27 cellular contexts compared by ENCODE assay signal in the genomic region with DNA sequence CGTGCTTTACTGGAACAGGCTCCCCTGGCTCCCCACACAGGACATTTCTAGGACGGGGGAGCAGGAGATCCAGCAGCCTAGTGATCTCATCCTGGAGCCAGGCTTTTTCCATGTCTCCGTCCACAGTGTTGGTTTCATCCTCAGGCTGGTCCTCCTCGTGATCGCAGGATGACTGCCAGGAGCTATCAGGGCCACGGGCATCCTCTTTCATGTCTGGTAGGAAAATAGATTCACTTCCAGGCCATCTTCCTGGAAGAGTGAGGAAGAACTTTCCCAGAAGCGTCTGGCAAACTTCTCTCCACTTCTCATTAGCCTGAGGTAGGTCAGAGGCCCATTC. TPM values are rescaled to one million over a fixed set of nuclear protein-coding genes. Genes with fewer than 3 reads are reported as not detected.
DNase-seq lines count a peak whose midpoint lies in the region; ATAC-seq, FAIRE-seq and TF ChIP-seq lines count a peak whose summit lies in the region.
"Had no signal": no experiment of that assay in that cellular context is flagged by ENCODE, and none has a peak within 500 bp of the region (broad histone marks: within the 10 kb centered on the region; RNA-seq: fewer than 3 reads in every experiment).

No MANE protein-coding gene starts in this region.

- H3K27me3 ChIP-seq in neural progenitor cell, result no peaks in the 10 kb centered on the region
- H3K27me3 ChIP-seq in skeletal muscle tissue (ENCODE audit: control insufficient read depth in 3 of 3, insufficient read depth in 3 of 3, low read length in 3 of 3), result no peaks in the 10 kb centered on the region
- H3K27me3 ChIP-seq: BLaER1, SJSA1 had no signal

- no peaks in the 10 kb centered on the region for H3K4me1 Mint-ChIP-seq in neural progenitor cell

- no peaks in the 10 kb centered on the region for H3K36me3 Mint-ChIP-seq in neural progenitor cell

- no peaks in the 10 kb centered on the region for H3K4me1 ChIP-seq in neural progenitor cell
- H3K4me1 ChIP-seq in skeletal muscle tissue (ENCODE audit: control insufficient read depth in 3 of 3, insufficient read depth in 3 of 3, low read length in 3 of 3), result peaks cover 3 to 8% (median 4%) of the 10 kb centered on the region in 3 donors
- no peaks in the 10 kb centered on the region for H3K4me1 ChIP-seq in kidney (ENCODE audit: control insufficient read depth in 1 of 2, insufficient read depth in 1 of 2, low read depth in 1 of 2, low read length in 2 of 2)
- H3K4me1 ChIP-seq: SJSA1 had no signal

- no peaks in the 10 kb centered on the region for H3K9me3 Mint-ChIP-seq in neural progenitor cell
- H3K9me3 Mint-ChIP-seq: CD4-positive, alpha-beta T cell had no signal

- no peak for ATAC-seq in left cardiac atrium
- ATAC-seq: K562, PC-3, Right ventricle myocardium inferior had no signal

- no peak overlapping the region for H3K27ac Mint-ChIP-seq in neural progenitor cell
- H3K27ac Mint-ChIP-seq: CD4-positive, alpha-beta T cell had no signal

- H3K4me3 ChIP-seq in neural progenitor cell, result no peak overlapping the region
- peak overlapping the region in 1 of 3 donors; percentile 29 for H3K4me3 ChIP-seq in skeletal muscle tissue (ENCODE audit: low read length in 3 of 3)
- H3K4me3 ChIP-seq in kidney (ENCODE audit: low read length in 2 of 2), result no peak overlapping the region
- H3K4me3 ChIP-seq: BLaER1, K562, SJSA1 had no signal

- H3K4me2 ChIP-seq in neural progenitor cell, result no peak overlapping the region
- H3K4me2 ChIP-seq: BLaER1 had no signal

- no peak for FAIRE-seq in kidney (lab: Jason Lieb, UNC)
- FAIRE-seq: GM18507, K562 had no signal

- no peaks in the 10 kb centered on the region for H4K20me1 ChIP-seq in neural progenitor cell (ENCODE audit: low read depth)
- H4K20me1 ChIP-seq: BLaER1 had no signal

- H3K27me3 Mint-ChIP-seq in neural progenitor cell (ENCODE audit: insufficient read depth, low read depth), result peaks cover 8% of the 10 kb centered on the region

- peak; percentile 28 for DNase-seq in left cardiac atrium
- DNase-seq in cardiac septum (ENCODE audit: low spot score), result no peak
- no peak for DNase-seq in neural progenitor cell (ENCODE audit: low spot score)
- no peak for DNase-seq in stimulated activated CD4-positive, alpha-beta T cell treated with anti-CD3 and anti-CD28 coated beads, Interleukin-1b, Interleukin-23, amount 100 ng/mL, for 48 hours
- DNase-seq in occipital lobe (lab: John Stamatoyannopoulos, UW), result no peak
- DNase-seq in NAMALWA (ENCODE audit: low spot score), result no peak
- DNase-seq in kidney, result no peak
- DNase-seq: 8988T; ACHN; CD4-positive, alpha-beta T cell; DMS53; H7; Kasumi-1; NCI-H1105; NCI-H1436 treated with DMSO at 0.1 percent for 48 hours; NCI-H1930; NCI-H2107; NCI-H446; NCI-H524 treated with DMSO at 0.1 percent for 48 hours; NCI-H774; PC-3 had no signal

- H3K9ac ChIP-seq in neural progenitor cell (no peak overlapping the region), skeletal muscle tissue (ENCODE audit: low read depth in 1 of 3, low read length in 3 of 3) (no peak overlapping the region), kidney (ENCODE audit: low read length in 2 of 2) (no peak overlapping the region)
- H3K9ac ChIP-seq: BLaER1 had no signal

- no peak for TF ChIP-seq CTCF in neural progenitor cell (IDR thresholded peaks at IDR 0.05)
- TF ChIP-seq CTCF in kidney (IDR thresholded peaks at IDR 0.05; ENCODE audit: borderline replicate concordance, extremely low read depth, insufficient read depth), result no peak

- H3K36me3 ChIP-seq in neural progenitor cell, result no peaks in the 10 kb centered on the region
- H3K36me3 ChIP-seq in skeletal muscle tissue (ENCODE audit: control insufficient read depth in 3 of 3, insufficient read depth in 3 of 3, low read length in 3 of 3), result no peaks in the 10 kb centered on the region
- no peaks in the 10 kb centered on the region for H3K36me3 ChIP-seq in kidney (ENCODE audit: control insufficient read depth in 1 of 2, insufficient read depth in 2 of 2, low read length in 2 of 2)
- H3K36me3 ChIP-seq: BLaER1, SJSA1 had no signal

- no peaks in the 10 kb centered on the region for H3K9me3 ChIP-seq in neural progenitor cell (ENCODE audit: low read depth)
- no peaks in the 10 kb centered on the region for H3K9me3 ChIP-seq in skeletal muscle tissue (ENCODE audit: control insufficient read depth in 3 of 3, low read length in 3 of 3)
- no peaks in the 10 kb centered on the region for H3K9me3 ChIP-seq in kidney (ENCODE audit: control insufficient read depth in 1 of 2, low read length in 2 of 2)
- H3K9me3 ChIP-seq: BLaER1, SJSA1 had no signal

- no peaks in the 10 kb centered on the region for H3K79me2 ChIP-seq in neural progenitor cell (ENCODE audit: low read depth)

- peak overlapping the region; percentile 47 for H2AFZ ChIP-seq in neural progenitor cell (replicated peaks)

- H3F3A ChIP-seq in neural progenitor cell (ENCODE audit: low read depth), result no peaks in the 10 kb centered on the region

- intact Hi-C loops in left cardiac atrium (cut with DNase I), result no loop called here
- intact Hi-C loops in cardiac septum (cut with DNase I), result no loop called here
- intact Hi-C loops in kidney (cut with DNase I), result no loop called here

- no peak overlapping the region for H3K4me3 Mint-ChIP-seq in neural progenitor cell
- H3K4me3 Mint-ChIP-seq: CD4-positive, alpha-beta T cell had no signal

- H3K27ac ChIP-seq in neural progenitor cell, result no peak overlapping the region
- H3K27ac ChIP-seq in skeletal muscle tissue (ENCODE audit: low read depth, low read length), result peak overlapping the region; percentile 72
- H3K27ac ChIP-seq in kidney (ENCODE audit: low read depth in 2 of 2, low read length in 2 of 2), result no peak overlapping the region
- H3K27ac ChIP-seq: BLaER1, SJSA1 had no signal

RNA-seq across cellular contexts. Expression of gene SLC9A8, which starts 15.4 kb away (rescaled TPM):
- total RNA-seq in left cardiac atrium (1 to 10 TPM; 6.4 to 6.5 TPM), cardiac septum (7.2 TPM), neural progenitor cell (ENCODE audit: low replicate concordance) (4.1 and 6.3 TPM in 2 replicates), skeletal muscle tissue (3.1 TPM), occipital lobe (6.1 TPM), kidney (22.4 TPM)
- 4.5 TPM for polyA plus RNA-seq in kidney (ENCODE audit: insufficient read depth, low read depth, low replicate concordance)
